In genomic region chrX:9942086-9942485, GRCh38 we compare ENCODE assay signal across 10 cellular contexts. TPM values are rescaled to one million over a fixed set of nuclear protein-coding genes. Genes with fewer than 3 reads are reported as not detected.
DNase-seq lines count a peak whose midpoint lies in the region; ATAC-seq, FAIRE-seq and TF ChIP-seq lines count a peak whose summit lies in the region.
"Had no signal": no experiment of that assay in that cellular context is flagged by ENCODE, and none has a peak within 500 bp of the region (broad histone marks: within the 10 kb centered on the region; RNA-seq: fewer than 3 reads in every experiment).

No MANE protein-coding gene starts in this region.

- ATAC-seq in GM21825 (IDR thresholded peaks at IDR 0.05; ENCODE audit: unreplicated experiment) = peak; percentile 72

- H3K27ac ChIP-seq in OCI-LY3 (ENCODE audit: low read length) (peak overlapping the region; percentile 56), left ventricle myocardium inferior (replicated peaks) (no peak overlapping the region), osteoblast (ENCODE audit: low read depth, low read length) (no peak overlapping the region)
- H3K27ac ChIP-seq: right lobe of liver had no signal

- peaks cover 4% of the 10 kb centered on the region for H3K4me1 Mint-ChIP-seq in endothelial cell (ENCODE audit: unreplicated experiment)

- TF ChIP-seq CTCF in GM06990 (IDR thresholded peaks at IDR 0.05; ENCODE audit: insufficient read depth, low read length, poor library complexity, severe bottlenecking) (no peak), OCI-LY3 (IDR thresholded peaks at IDR 0.05; ENCODE audit: low read depth, low read length) (no peak), endothelial cell (IDR thresholded peaks at IDR 0.05; ENCODE audit: unreplicated experiment) (no peak), left ventricle myocardium inferior (IDR thresholded peaks at IDR 0.05; ENCODE audit: borderline replicate concordance) (no peak), osteoblast (IDR thresholded peaks at IDR 0.05; ENCODE audit: extremely low read depth, low read depth, low read length) (no peak)

- intact Hi-C loops in left ventricle myocardium inferior (cut with micrococcal nuclease) = no loop called here

- H3K27me3 Mint-ChIP-seq in endothelial cell (ENCODE audit: unreplicated experiment) = peaks cover 3% of the 10 kb centered on the region

- no peak for FAIRE-seq in frontal cortex (lab: Jason Lieb, UNC)
- FAIRE-seq: astrocyte had no signal

- H3K79me2 ChIP-seq in OCI-LY3 (ENCODE audit: low read length) (no peaks in the 10 kb centered on the region), osteoblast (ENCODE audit: insufficient read depth, low read length) (no peaks in the 10 kb centered on the region)

- no peaks in the 10 kb centered on the region for H3K9me3 ChIP-seq in OCI-LY3 (ENCODE audit: insufficient read depth, low read length)
- no peaks in the 10 kb centered on the region for H3K9me3 ChIP-seq in left ventricle myocardium inferior (replicated peaks)
- no peaks in the 10 kb centered on the region for H3K9me3 ChIP-seq in osteoblast (ENCODE audit: low read depth, low read length)
- H3K9me3 ChIP-seq: right lobe of liver had no signal

- peaks cover 40% of the 10 kb centered on the region for H3K4me1 ChIP-seq in OCI-LY3 (ENCODE audit: low read length)
- H3K4me1 ChIP-seq in left ventricle myocardium inferior = no peaks in the 10 kb centered on the region
- no peaks in the 10 kb centered on the region for H3K4me1 ChIP-seq in osteoblast (ENCODE audit: insufficient read depth, low read length)
- H3K4me1 ChIP-seq: right lobe of liver had no signal

- H4K20me1 ChIP-seq in OCI-LY3 (ENCODE audit: insufficient read depth, low read length) = no peaks in the 10 kb centered on the region
- H4K20me1 ChIP-seq in osteoblast (ENCODE audit: insufficient read depth, low read length) = peaks cover 5% of the 10 kb centered on the region

- H3K9me3 Mint-ChIP-seq in endothelial cell (ENCODE audit: unreplicated experiment) = no peaks in the 10 kb centered on the region

- peaks cover 8% of the 10 kb centered on the region for H3K36me3 Mint-ChIP-seq in endothelial cell (ENCODE audit: low read depth, unreplicated experiment)

- DNase-seq in GM06990 (ENCODE audit: extremely low read depth, insufficient read length) (peak; percentile 80), endothelial cell (ENCODE audit: low spot score) (no peak), left ventricle myocardium inferior (no peak), osteoblast (ENCODE audit: insufficient read length, low spot score, missing footprints) (no peak), NCI-H774 (lab: John Stamatoyannopoulos, UW) (no peak), frontal cortex (ENCODE audit: low spot score in 2 of 2) (no peak)
- DNase-seq: right lobe of liver had no signal

- H3K4me2 ChIP-seq in OCI-LY3 (ENCODE audit: low read length) = peak overlapping the region; percentile 60
- H3K4me2 ChIP-seq in osteoblast (ENCODE audit: insufficient read depth, low read length) = no peak overlapping the region

- peak overlapping the region; percentile 70 for H3K27ac Mint-ChIP-seq in endothelial cell (ENCODE audit: unreplicated experiment)

- no peaks in the 10 kb centered on the region for H3K36me3 ChIP-seq in GM06990 (ENCODE audit: control insufficient read depth, insufficient read depth, low read length)
- no peaks in the 10 kb centered on the region for H3K36me3 ChIP-seq in OCI-LY3 (replicated peaks; ENCODE audit: low read depth, low read length)
- H3K36me3 ChIP-seq in left ventricle myocardium inferior = no peaks in the 10 kb centered on the region
- H3K36me3 ChIP-seq in osteoblast (ENCODE audit: insufficient read depth, low read length) = peaks cover 18% of the 10 kb centered on the region

- H3K4me3 Mint-ChIP-seq in endothelial cell (ENCODE audit: unreplicated experiment) = no peak overlapping the region

- H2AFZ ChIP-seq in OCI-LY3 (ENCODE audit: low read depth, low read length) (no peak overlapping the region), osteoblast (ENCODE audit: low read length) (no peak overlapping the region)

- no peak overlapping the region for H3K4me3 ChIP-seq in GM06990 (replicated peaks; ENCODE audit: low read depth, low read length)
- H3K4me3 ChIP-seq in OCI-LY3 (ENCODE audit: low read length) = peak overlapping the region; percentile 37
- no peak overlapping the region for H3K4me3 ChIP-seq in left ventricle myocardium inferior
- H3K4me3 ChIP-seq in osteoblast (ENCODE audit: insufficient read depth, low read length) = no peak overlapping the region
- H3K4me3 ChIP-seq: right lobe of liver had no signal

- H3K27me3 ChIP-seq in GM06990 (replicated peaks; ENCODE audit: control insufficient read depth, insufficient read depth, low read length) (no peaks in the 10 kb centered on the region; the same call in 1 of the 2 replicates), OCI-LY3 (ENCODE audit: low read depth, low read length) (0 out of 2 replicates have a peak, but pooled peaks cover 5% of the 10 kb centered on the region), left ventricle myocardium inferior (ENCODE audit: low read depth) (no peaks in the 10 kb centered on the region), osteoblast (ENCODE audit: insufficient read depth, low read length) (no peaks in the 10 kb centered on the region)
- H3K27me3 ChIP-seq: right lobe of liver had no signal

- H3K9ac ChIP-seq in OCI-LY3 (ENCODE audit: low read length) = no peak overlapping the region

RNA-seq across cellular contexts. Expression of gene CLDN34, which starts 25.1 kb away (rescaled TPM):
- total RNA-seq in endothelial cell (ENCODE audit: unreplicated experiment) (0.64 TPM), left ventricle myocardium inferior (not detected), osteoblast (under 0.01 TPM in 1 of 2 replicates, not detected in the other), frontal cortex (not detected)
